ENCODE assay signal across 1 cellular context in the genomic region with DNA sequence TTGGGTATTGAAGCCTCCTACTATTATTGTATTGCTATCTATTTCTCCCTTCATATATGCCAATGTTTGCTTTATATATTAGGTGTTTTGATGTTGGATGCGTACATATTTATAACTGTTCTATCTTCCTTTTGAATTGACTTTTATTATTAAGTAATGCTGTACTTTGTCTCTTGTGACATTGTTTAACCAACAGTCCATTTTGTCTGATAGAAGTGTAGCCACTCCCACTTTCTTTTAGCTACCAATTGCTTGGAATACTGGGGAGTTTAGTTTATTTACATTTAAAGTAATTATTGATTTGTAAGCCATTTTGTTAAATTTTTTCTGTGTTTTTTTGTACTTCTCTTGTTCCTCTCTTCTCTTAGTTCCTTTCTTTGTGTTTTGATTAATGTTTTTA.
TF ChIP-seq lines count a peak whose summit lies in the region.

No MANE protein-coding gene starts in this region.

TF ChIP-seq in HepG2, 621 proteins besides CTCF, POLR2A, EP300 and RAD21 (continued from another document):
- TF ChIP-seq U2AF1 (optimal IDR thresholded peaks at IDR 0.05; ENCODE audit: low read depth, low read length) (no peak), ZNF83 (CRISPR knock-in tag; IDR thresholded peaks at IDR 0.05; ENCODE audit: borderline replicate concordance) (no peak), ZNF30 (CRISPR knock-in tag; IDR thresholded peaks at IDR 0.05) (no peak)
- TF ChIP-seq, protein P1, sequence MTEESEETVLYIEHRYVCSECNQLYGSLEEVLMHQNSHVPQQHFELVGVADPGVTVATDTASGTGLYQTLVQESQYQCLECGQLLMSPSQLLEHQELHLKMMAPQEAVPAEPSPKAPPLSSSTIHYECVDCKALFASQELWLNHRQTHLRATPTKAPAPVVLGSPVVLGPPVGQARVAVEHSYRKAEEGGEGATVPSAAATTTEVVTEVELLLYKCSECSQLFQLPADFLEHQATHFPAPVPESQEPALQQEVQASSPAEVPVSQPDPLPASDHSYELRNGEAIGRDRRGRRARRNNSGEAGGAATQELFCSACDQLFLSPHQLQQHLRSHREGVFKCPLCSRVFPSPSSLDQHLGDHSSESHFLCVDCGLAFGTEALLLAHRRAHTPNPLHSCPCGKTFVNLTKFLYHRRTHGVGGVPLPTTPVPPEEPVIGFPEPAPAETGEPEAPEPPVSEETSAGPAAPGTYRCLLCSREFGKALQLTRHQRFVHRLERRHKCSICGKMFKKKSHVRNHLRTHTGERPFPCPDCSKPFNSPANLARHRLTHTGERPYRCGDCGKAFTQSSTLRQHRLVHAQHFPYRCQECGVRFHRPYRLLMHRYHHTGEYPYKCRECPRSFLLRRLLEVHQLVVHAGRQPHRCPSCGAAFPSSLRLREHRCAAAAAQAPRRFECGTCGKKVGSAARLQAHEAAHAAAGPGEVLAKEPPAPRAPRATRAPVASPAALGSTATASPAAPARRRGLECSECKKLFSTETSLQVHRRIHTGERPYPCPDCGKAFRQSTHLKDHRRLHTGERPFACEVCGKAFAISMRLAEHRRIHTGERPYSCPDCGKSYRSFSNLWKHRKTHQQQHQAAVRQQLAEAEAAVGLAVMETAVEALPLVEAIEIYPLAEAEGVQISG (CRISPR knock-in tag; IDR thresholded peaks at IDR 0.05): no peak
- TF ChIP-seq, protein P2, sequence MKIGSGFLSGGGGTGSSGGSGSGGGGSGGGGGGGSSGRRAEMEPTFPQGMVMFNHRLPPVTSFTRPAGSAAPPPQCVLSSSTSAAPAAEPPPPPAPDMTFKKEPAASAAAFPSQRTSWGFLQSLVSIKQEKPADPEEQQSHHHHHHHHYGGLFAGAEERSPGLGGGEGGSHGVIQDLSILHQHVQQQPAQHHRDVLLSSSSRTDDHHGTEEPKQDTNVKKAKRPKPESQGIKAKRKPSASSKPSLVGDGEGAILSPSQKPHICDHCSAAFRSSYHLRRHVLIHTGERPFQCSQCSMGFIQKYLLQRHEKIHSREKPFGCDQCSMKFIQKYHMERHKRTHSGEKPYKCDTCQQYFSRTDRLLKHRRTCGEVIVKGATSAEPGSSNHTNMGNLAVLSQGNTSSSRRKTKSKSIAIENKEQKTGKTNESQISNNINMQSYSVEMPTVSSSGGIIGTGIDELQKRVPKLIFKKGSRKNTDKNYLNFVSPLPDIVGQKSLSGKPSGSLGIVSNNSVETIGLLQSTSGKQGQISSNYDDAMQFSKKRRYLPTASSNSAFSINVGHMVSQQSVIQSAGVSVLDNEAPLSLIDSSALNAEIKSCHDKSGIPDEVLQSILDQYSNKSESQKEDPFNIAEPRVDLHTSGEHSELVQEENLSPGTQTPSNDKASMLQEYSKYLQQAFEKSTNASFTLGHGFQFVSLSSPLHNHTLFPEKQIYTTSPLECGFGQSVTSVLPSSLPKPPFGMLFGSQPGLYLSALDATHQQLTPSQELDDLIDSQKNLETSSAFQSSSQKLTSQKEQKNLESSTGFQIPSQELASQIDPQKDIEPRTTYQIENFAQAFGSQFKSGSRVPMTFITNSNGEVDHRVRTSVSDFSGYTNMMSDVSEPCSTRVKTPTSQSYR (CRISPR knock-in tag; IDR thresholded peaks at IDR 0.05; ENCODE audit: borderline replicate concordance): no peak
